ENCODE assay signal across 21 cellular contexts in genomic region chr7:28112467-28112866, GRCh38.
DNase-seq lines count a peak whose midpoint lies in the region; ATAC-seq and TF ChIP-seq lines count a peak whose summit lies in the region.
"Had no signal": no experiment of that assay in that cellular context is flagged by ENCODE, and none has a peak within 500 bp of the region (broad histone marks: within the 10 kb centered on the region; RNA-seq: fewer than 3 reads in every experiment).

No MANE protein-coding gene starts in this region.

- H3K4me1 ChIP-seq in HEK293 (ENCODE audit: control insufficient read depth, insufficient read depth, low read length): peaks cover 8% of the 10 kb centered on the region
- peaks cover 0 to 18% (median 0%) of the 10 kb centered on the region in 4 donors for H3K4me1 ChIP-seq in tibial nerve
- H3K4me1 ChIP-seq: Caco-2 had no signal

- TF ChIP-seq EP300 in tibial nerve (IDR thresholded peaks at IDR 0.05): no peak

- no peaks in the 10 kb centered on the region for H3K27me3 ChIP-seq in tibial nerve
- H3K27me3 ChIP-seq: MG63 had no signal

- H3K36me3 ChIP-seq in HEK293 (ENCODE audit: control insufficient read depth in 2 of 2, insufficient read depth in 1 of 2, low read length in 2 of 2): no peaks in the 10 kb centered on the region; a peak in 1 of 3 replicates
- no peaks in the 10 kb centered on the region for H3K36me3 ChIP-seq in tibial nerve
- H3K36me3 ChIP-seq: left ventricle myocardium inferior, MG63, thoracic aorta had no signal

- POLR2A ChIA-PET in HEK293 (lab: Yijun Ruan, JAX): no interaction called here

- no peak for DNase-seq in natural killer cell treated with Interleukin-12 subunit alpha and Interleukin-12 subunit beta and Interleukin-15 and Interleukin-18, amount 100 ng/mL, for 72 hours (ENCODE audit: low spot score)
- DNase-seq in tibial nerve (ENCODE audit: low spot score in 2 of 2) (no peak), Calu3 (no peak), lower leg skin (ENCODE audit: low spot score in 2 of 2) (no peak)
- DNase-seq: activated CD4-positive, alpha-beta T cell treated with anti-CD3 and anti-CD28 coated beads, Interleukin-2, amount 10 ng/mL, durations not matched to agents 24 days and 14 days; activated CD8-positive, alpha-beta memory T cell treated with anti-CD3 and anti-CD28 coated beads for 24 hours; Caco-2; left ventricle myocardium inferior; MG63; NCI-H1105; NCI-H187; SIG-M5; stimulated activated naive CD4-positive, alpha-beta T cell treated with Interleukin-2 at 50 U/mL for 16 hours; T1000 had no signal

- H3K9me3 Mint-ChIP-seq in dendritic cell treated with granulocyte-macrophage colony-stimulating factor and Interleukin-4, amounts not matched to agents 40 ng/mL and 50 ng/mL, for 4 days: no peaks in the 10 kb centered on the region
- no peaks in the 10 kb centered on the region for H3K9me3 Mint-ChIP-seq in natural killer cell treated with Interleukin-12 subunit alpha and Interleukin-12 subunit beta and Interleukin-15 and Interleukin-18, amount 100 ng/mL, for 72 hours
- no peaks in the 10 kb centered on the region for H3K9me3 Mint-ChIP-seq in Calu3 (ENCODE audit: low read depth, unreplicated experiment)
- H3K9me3 Mint-ChIP-seq: activated naive CD4-positive, alpha-beta T cell treated with anti-CD3 and anti-CD28 coated beads, Interleukin-2, amount 50 U/mL, for 24 hours had no signal

- no peak overlapping the region for H3K27ac ChIP-seq in HEK293 (ENCODE audit: extremely low read depth, low read depth, low read length)
- peak overlapping the region in 3 of 4 donors; percentile 28 to 74 (median 66) for H3K27ac ChIP-seq in tibial nerve
- H3K27ac ChIP-seq: C4-2B, KMS-11, thoracic aorta had no signal

- H3K27ac Mint-ChIP-seq in dendritic cell treated with granulocyte-macrophage colony-stimulating factor and Interleukin-4, amounts not matched to agents 40 ng/mL and 50 ng/mL, for 4 days: peak overlapping the region; percentile 59
- peak overlapping the region; percentile 39 to 49 for H3K27ac Mint-ChIP-seq in natural killer cell treated with Interleukin-12 subunit alpha and Interleukin-12 subunit beta and Interleukin-15 and Interleukin-18, amount 100 ng/mL, for 72 hours
- no peak overlapping the region for H3K27ac Mint-ChIP-seq in Calu3 (ENCODE audit: unreplicated experiment)
- H3K27ac Mint-ChIP-seq: activated CD4-positive, alpha-beta T cell treated with anti-CD3 and anti-CD28 coated beads, Interleukin-2, amount 10 ng/mL, durations not matched to agents 24 days and 14 days; activated naive CD4-positive, alpha-beta T cell treated with anti-CD3 and anti-CD28 coated beads, Interleukin-2, amount 50 U/mL, for 24 hours had no signal

- no peaks in the 10 kb centered on the region for H3K27me3 Mint-ChIP-seq in dendritic cell treated with granulocyte-macrophage colony-stimulating factor and Interleukin-4, amounts not matched to agents 40 ng/mL and 50 ng/mL, for 4 days
- H3K27me3 Mint-ChIP-seq in natural killer cell treated with Interleukin-12 subunit alpha and Interleukin-12 subunit beta and Interleukin-15 and Interleukin-18, amount 100 ng/mL, for 72 hours: no peaks in the 10 kb centered on the region
- H3K27me3 Mint-ChIP-seq in Calu3 (ENCODE audit: unreplicated experiment): no peaks in the 10 kb centered on the region
- H3K27me3 Mint-ChIP-seq: activated CD4-positive, alpha-beta T cell treated with anti-CD3 and anti-CD28 coated beads, Interleukin-2, amount 10 ng/mL, durations not matched to agents 24 days and 14 days; activated naive CD4-positive, alpha-beta T cell treated with anti-CD3 and anti-CD28 coated beads, Interleukin-2, amount 50 U/mL, for 24 hours had no signal

- CTCF ChIA-PET in HEK293 (lab: Yijun Ruan, JAX): interaction anchor here (0.6 kb wide), 1 partner anchor 198 kb away, joined by 4 read pairs; no protein-coding TSS in a partner anchor
- CTCF ChIA-PET in Calu3 (lab: Charles Lee): no interaction called here

- H3K4me3 ChIP-seq in HEK293 (ENCODE audit: low read depth, low read length): no peak overlapping the region
- no peak overlapping the region for H3K4me3 ChIP-seq in tibial nerve
- H3K4me3 ChIP-seq in lower leg skin (ENCODE audit: low read depth, poor library complexity, severe bottlenecking): no peak overlapping the region
- H3K4me3 ChIP-seq: left ventricle myocardium inferior, MG63, thoracic aorta had no signal

- TF ChIP-seq POLR2A in tibial nerve (IDR thresholded peaks at IDR 0.05): no peak
- TF ChIP-seq POLR2A in lower leg skin (IDR thresholded peaks at IDR 0.05): no peak

- ATAC-seq in natural killer cell treated with Interleukin-12 subunit alpha and Interleukin-12 subunit beta and Interleukin-15 and Interleukin-18, amount 100 ng/mL, for 72 hours: no peak
- ATAC-seq in GM18907 (IDR thresholded peaks at IDR 0.05; ENCODE audit: unreplicated experiment): no peak

- peaks cover 24% of the 10 kb centered on the region for H3K4me1 Mint-ChIP-seq in dendritic cell treated with granulocyte-macrophage colony-stimulating factor and Interleukin-4, amounts not matched to agents 40 ng/mL and 50 ng/mL, for 4 days (ENCODE audit: low read depth)
- H3K4me1 Mint-ChIP-seq in natural killer cell treated with Interleukin-12 subunit alpha and Interleukin-12 subunit beta and Interleukin-15 and Interleukin-18, amount 100 ng/mL, for 72 hours (ENCODE audit: low read depth in 2 of 2): peaks cover 31 to 37% of the 10 kb centered on the region in 2 donors
- H3K4me1 Mint-ChIP-seq in Calu3 (ENCODE audit: low read depth, unreplicated experiment): peaks cover 17% of the 10 kb centered on the region
- H3K4me1 Mint-ChIP-seq: activated CD4-positive, alpha-beta T cell treated with anti-CD3 and anti-CD28 coated beads, Interleukin-2, amount 10 ng/mL, durations not matched to agents 24 days and 14 days had no signal

- peaks cover 6% of the 10 kb centered on the region for H3K36me3 Mint-ChIP-seq in dendritic cell treated with granulocyte-macrophage colony-stimulating factor and Interleukin-4, amounts not matched to agents 40 ng/mL and 50 ng/mL, for 4 days (ENCODE audit: low read depth)
- H3K36me3 Mint-ChIP-seq in natural killer cell treated with Interleukin-12 subunit alpha and Interleukin-12 subunit beta and Interleukin-15 and Interleukin-18, amount 100 ng/mL, for 72 hours: no peaks in the 10 kb centered on the region
- H3K36me3 Mint-ChIP-seq in Calu3 (ENCODE audit: insufficient read depth, unreplicated experiment): peaks cover 8% of the 10 kb centered on the region
- H3K36me3 Mint-ChIP-seq: activated naive CD4-positive, alpha-beta T cell treated with anti-CD3 and anti-CD28 coated beads, Interleukin-2, amount 50 U/mL, for 24 hours had no signal

- no peak for TF ChIP-seq CTCF in HEK293 (tag by site-specific recombination; IDR thresholded peaks at IDR 0.05)
- no peak for TF ChIP-seq CTCF in tibial nerve (IDR thresholded peaks at IDR 0.05)
- TF ChIP-seq CTCF in Calu3 (IDR thresholded peaks at IDR 0.05; ENCODE audit: unreplicated experiment): no peak
- no peak for TF ChIP-seq CTCF in lower leg skin (IDR thresholded peaks at IDR 0.05)

- H3K4me3 Mint-ChIP-seq in dendritic cell treated with granulocyte-macrophage colony-stimulating factor and Interleukin-4, amounts not matched to agents 40 ng/mL and 50 ng/mL, for 4 days: no peak overlapping the region
- H3K4me3 Mint-ChIP-seq in natural killer cell treated with Interleukin-12 subunit alpha and Interleukin-12 subunit beta and Interleukin-15 and Interleukin-18, amount 100 ng/mL, for 72 hours: no peak overlapping the region
- no peak overlapping the region for H3K4me3 Mint-ChIP-seq in Calu3 (ENCODE audit: low read depth, unreplicated experiment)
- H3K4me3 Mint-ChIP-seq: activated CD4-positive, alpha-beta T cell treated with anti-CD3 and anti-CD28 coated beads, Interleukin-2, amount 10 ng/mL, durations not matched to agents 24 days and 14 days; activated naive CD4-positive, alpha-beta T cell treated with anti-CD3 and anti-CD28 coated beads, Interleukin-2, amount 50 U/mL, for 24 hours had no signal

- intact Hi-C loops in dendritic cell treated with granulocyte-macrophage colony-stimulating factor and Interleukin-4, amounts not matched to agents 40 ng/mL and 50 ng/mL, for 4 days (cut with micrococcal nuclease): loop anchor here (1.0 kb wide), 1 partner anchor 39 kb away; no protein-coding TSS in a partner anchor
- intact Hi-C loops in Calu3 (cut with micrococcal nuclease; ENCODE audit: unreplicated experiment) (no loop called here), lower leg skin (cut with DNase I; ENCODE audit: low total_unique reads) (no loop called here)

- WGBS in tibial nerve, 2 donors: 60 to 64% methylated on average over 3 of the region's 3 CpGs
- 79 to 81% methylated on average over 3 of the region's 3 CpGs for WGBS in lower leg skin, 2 donors

- no TSS peak for BruUV-seq in Calu3 (replicated peaks; lab: Mats Ljungman, UMichigan)

- H3K9me3 ChIP-seq in HEK293 (ENCODE audit: control insufficient read depth, insufficient read depth, low read depth, low read length): no peaks in the 10 kb centered on the region
- H3K9me3 ChIP-seq in tibial nerve: no peaks in the 10 kb centered on the region
- H3K9me3 ChIP-seq: Caco-2, left ventricle myocardium inferior, MG63, thoracic aorta had no signal

TF ChIP-seq in HEK293, 187 proteins besides CTCF, POLR2A, EP300 and RAD21 (continues in another document):
- TF ChIP-seq PRDM10 (tag by site-specific recombination; IDR thresholded peaks at IDR 0.05): peak; percentile 58
- peak; percentile 25; the same call in 1 of the 2 replicates for TF ChIP-seq ZFP69B (tag by site-specific recombination; IDR thresholded peaks at IDR 0.05)
